ENCODE assay signal across 2 cellular contexts in the genomic region with DNA sequence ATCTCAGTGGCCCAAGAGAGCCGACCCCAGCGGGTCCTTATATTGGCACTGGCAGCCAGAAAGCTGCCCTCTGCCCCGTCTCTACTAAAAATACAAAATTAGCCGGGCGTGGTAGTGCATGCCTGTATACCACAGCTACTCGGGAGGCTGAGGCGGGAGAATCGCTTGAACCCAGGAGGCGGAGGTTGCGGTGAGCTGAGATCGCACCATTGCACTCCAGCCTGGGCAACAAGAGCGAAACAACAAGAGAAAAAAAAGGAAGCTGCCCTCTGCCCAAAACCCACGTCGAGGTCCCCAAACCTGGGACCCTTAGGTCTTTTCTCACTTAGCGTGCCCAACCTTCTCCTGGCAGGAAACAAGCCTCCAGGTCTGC. TPM values are rescaled to one million over a fixed set of nuclear protein-coding genes. Genes with fewer than 3 reads are reported as not detected.
DNase-seq lines count a peak whose midpoint lies in the region; TF ChIP-seq lines count a peak whose summit lies in the region.
"Not testable (repeated sequence)": the region's sequence is repeated elsewhere in the genome, so short reads cannot be mapped to it uniquely, and the experiment has no call there.

No MANE protein-coding gene starts in this region.

- peak overlapping the region; percentile 93 to 99 (median 96) for H3K4me3 Mint-ChIP-seq in CD4-positive, alpha-beta memory T cell

- CTCF ChIA-PET in CD4-positive, alpha-beta memory T cell (lab: Charles Lee; ENCODE audit: partially characterized antibody) = interaction anchor here (1.1 to 16.6 kb wide), 10 partner anchors 15 to 153 kb away, joined by 3 to 252 read pairs (median 6); a partner anchor contains a TSS

- not testable (repeated sequence) for TF ChIP-seq CTCF in fibroblast of mammary gland (conservative IDR thresholded peaks at IDR 0.05; ENCODE audit: control insufficient read depth, insufficient read depth, low read depth, low read length)

- H3K9me3 Mint-ChIP-seq in CD4-positive, alpha-beta memory T cell = not testable (repeated sequence)

- H3K36me3 ChIP-seq in CD4-positive, alpha-beta memory T cell (ENCODE audit: insufficient read depth, low read length) = peaks cover 31% of the 10 kb centered on the region

- peaks cover 72% of the 10 kb centered on the region for H3K4me1 ChIP-seq in CD4-positive, alpha-beta memory T cell (ENCODE audit: insufficient read depth, low read length)

- not testable (repeated sequence) for H3K27me3 Mint-ChIP-seq in CD4-positive, alpha-beta memory T cell

- H3K4me3 ChIP-seq in CD4-positive, alpha-beta memory T cell (ENCODE audit: low read length in 2 of 2) = peak overlapping the region; percentile 89 to 90
- peak overlapping the region; percentile 89 for H3K4me3 ChIP-seq in fibroblast of mammary gland (ENCODE audit: control insufficient read depth, low read depth, low read length)

- not testable (repeated sequence) for DNase-seq in CD4-positive, alpha-beta memory T cell; fibroblast of mammary gland (ENCODE audit: low read depth)

- H3K4me1 Mint-ChIP-seq in CD4-positive, alpha-beta memory T cell = peaks cover 37 to 76% (median 60%) of the 10 kb centered on the region in 4 donors

- H3K36me3 Mint-ChIP-seq in CD4-positive, alpha-beta memory T cell = peaks cover 29 to 51% of the 10 kb centered on the region in 2 donors

- H3K27me3 ChIP-seq in CD4-positive, alpha-beta memory T cell (ENCODE audit: insufficient read depth, low read length) = not testable (repeated sequence)

- intact Hi-C loops in CD4-positive, alpha-beta memory T cell (cut with micrococcal nuclease) = not testable (repeated sequence)

- peak overlapping the region; percentile 85 to 98 (median 94) for H3K27ac Mint-ChIP-seq in CD4-positive, alpha-beta memory T cell

- peak overlapping the region; percentile 89 for H3K27ac ChIP-seq in CD4-positive, alpha-beta memory T cell (ENCODE audit: low read depth, low read length)

- POLR2A ChIA-PET in CD4-positive, alpha-beta memory T cell (lab: Charles Lee; ENCODE audit: partially characterized antibody) = interaction anchor here (0.7 to 13.2 kb wide), 21 partner anchors 9 to 466 kb away, joined by 3 to 163 read pairs (median 8); a partner anchor contains a TSS

- not testable (repeated sequence) for H3K9me3 ChIP-seq in CD4-positive, alpha-beta memory T cell (ENCODE audit: control insufficient read depth in 1 of 2, low read length in 2 of 2)

RNA-seq across cellular contexts. Expression of a gene that starts 0.9 kb away (rescaled TPM):
- total RNA-seq in CD4-positive, alpha-beta memory T cell = 100 to 1,000 TPM; 469 to 482 TPM
- polyA plus RNA-seq in CD4-positive, alpha-beta memory T cell = 100 to 1,000 TPM; 692 to 748 TPM

RNA-seq across cellular contexts. Expression of a gene that starts 20.6 kb away (rescaled TPM):
- 1 to 10 TPM in 1 of 2 experiments, under 1 TPM in 1; 0.61 to 1.8 TPM for total RNA-seq in CD4-positive, alpha-beta memory T cell
- 1 to 10 TPM; 1.0 to 2.1 TPM for polyA plus RNA-seq in CD4-positive, alpha-beta memory T cell

RNA-seq across cellular contexts. Expression of a gene that starts 24.0 kb away (rescaled TPM):
- total RNA-seq in CD4-positive, alpha-beta memory T cell = 10 to 100 TPM; 94.3 to 96.1 TPM
- polyA plus RNA-seq in CD4-positive, alpha-beta memory T cell = 10 to 100 TPM in 1 of 2 donors, 1 to 10 TPM in 1; 5.3 to 29.2 TPM

RNA-seq across cellular contexts. Expression of a gene that starts 42.3 kb away (rescaled TPM):
- not detected for total RNA-seq in CD4-positive, alpha-beta memory T cell
- polyA plus RNA-seq in CD4-positive, alpha-beta memory T cell = not detected

RNA-seq across cellular contexts. Expression of a gene that starts 51.7 kb away (rescaled TPM):
- not detected for total RNA-seq in CD4-positive, alpha-beta memory T cell
- polyA plus RNA-seq in CD4-positive, alpha-beta memory T cell = under 1 TPM in 1 of 2 donors, not detected in 1; 0.06 TPM
